In genomic region chr10:68604441-68604840, GRCh38 we compare ENCODE assay signal across 14 cellular contexts.
"Had no signal": no experiment of that assay in that cellular context is flagged by ENCODE, and none has a peak within 500 bp of the region (broad histone marks: within the 10 kb centered on the region; RNA-seq: fewer than 3 reads in every experiment).

No MANE protein-coding gene starts in this region.

- H3K4me3 ChIP-seq: esophagus squamous epithelium, heart right ventricle, pancreas, skin epidermis, tibial artery, vagina had no signal

- H3K27ac ChIP-seq: brain microvascular endothelial cell, esophagus squamous epithelium, heart right ventricle, pancreas, skin epidermis, tibial artery, vagina had no signal

- DNase-seq: activated CD4-positive, alpha-beta T cell treated with anti-CD3 and anti-CD28 coated beads for 36 hours; activated CD8-positive, alpha-beta T cell treated with anti-CD3 and anti-CD28 coated beads, Interleukin-2, amount 10 ng/mL, durations not matched to agents 7 days and 5 days; activated naive CD4-positive, alpha-beta T cell treated with anti-CD3 and anti-CD28 coated beads for 36 hours; brain microvascular endothelial cell; esophagus squamous epithelium; foreskin melanocyte; heart right ventricle; mesendoderm; pancreas; T1000; tibial artery had no signal

- H3K27me3 ChIP-seq: brain microvascular endothelial cell, esophagus squamous epithelium, heart right ventricle, pancreas, tibial artery, vagina had no signal

- H3K36me3 ChIP-seq: brain microvascular endothelial cell, esophagus squamous epithelium, pancreas, tibial artery, vagina had no signal

- H3K27ac Mint-ChIP-seq: activated CD4-positive, alpha-beta T cell treated with anti-CD3 and anti-CD28 coated beads for 36 hours; activated CD8-positive, alpha-beta T cell treated with anti-CD3 and anti-CD28 coated beads, Interleukin-2, amount 10 ng/mL, durations not matched to agents 7 days and 5 days; activated naive CD4-positive, alpha-beta T cell treated with anti-CD3 and anti-CD28 coated beads for 36 hours had no signal

- H3K9me3 Mint-ChIP-seq: activated naive CD4-positive, alpha-beta T cell treated with anti-CD3 and anti-CD28 coated beads for 36 hours; neural crest cell had no signal

- H3K27me3 Mint-ChIP-seq: activated CD4-positive, alpha-beta T cell treated with anti-CD3 and anti-CD28 coated beads for 36 hours had no signal

- H3K9me3 ChIP-seq: esophagus squamous epithelium, heart right ventricle, pancreas, tibial artery, vagina had no signal

- ATAC-seq: activated CD4-positive, alpha-beta T cell treated with anti-CD3 and anti-CD28 coated beads for 36 hours; activated CD8-positive, alpha-beta T cell treated with anti-CD3 and anti-CD28 coated beads, Interleukin-2, amount 10 ng/mL, durations not matched to agents 7 days and 5 days; heart right ventricle; pancreas had no signal

- H3K4me3 Mint-ChIP-seq: activated CD4-positive, alpha-beta T cell treated with anti-CD3 and anti-CD28 coated beads for 36 hours; activated CD8-positive, alpha-beta T cell treated with anti-CD3 and anti-CD28 coated beads, Interleukin-2, amount 10 ng/mL, durations not matched to agents 7 days and 5 days; activated naive CD4-positive, alpha-beta T cell treated with anti-CD3 and anti-CD28 coated beads for 36 hours; neural crest cell had no signal
